In genomic region chr3:186824430-186825139, GRCh38 we compare ENCODE assay signal across 9 cellular contexts.
DNase-seq lines count a peak whose midpoint lies in the region; ATAC-seq and TF ChIP-seq lines count a peak whose summit lies in the region.
"Had no signal": no experiment of that assay in that cellular context is flagged by ENCODE, and none has a peak within 500 bp of the region (broad histone marks: within the 10 kb centered on the region; RNA-seq: fewer than 3 reads in every experiment).

No MANE protein-coding gene starts in this region.

- H3K4me3 ChIP-seq in MM.1S (ENCODE audit: low read length) (no peak overlapping the region), adipocyte (ENCODE audit: low read length) (peak overlapping the region; percentile 85)

- H3K4me1 Mint-ChIP-seq in nephron = peaks cover 10% of the 10 kb centered on the region

- H3K27me3 ChIP-seq in MM.1S (replicated peaks; ENCODE audit: insufficient read depth, low read length) (peaks cover 23% of the 10 kb centered on the region), adipocyte (replicated peaks; ENCODE audit: control insufficient read depth, insufficient read depth, low read length) (peaks cover 13% of the 10 kb centered on the region)

- H3K36me3 Mint-ChIP-seq in nephron (ENCODE audit: low read depth) = no peaks in the 10 kb centered on the region
- H3K36me3 Mint-ChIP-seq: IgD-negative memory B cell had no signal

- DNase-seq in DMS79 treated with DMSO at 0.1 percent for 48 hours (lab: John Stamatoyannopoulos, UW) = peak; percentile 22
- no peak for DNase-seq in MM.1S
- DNase-seq in adipocyte (ENCODE audit: low read depth) = no peak
- DNase-seq in activated CD4-positive, CD25-positive, alpha-beta regulatory T cell (lab: John Stamatoyannopoulos, UW) = no peak
- DNase-seq in MV-4-11 (lab: John Stamatoyannopoulos, UW) = no peak

- ATAC-seq in HG02870 (IDR thresholded peaks at IDR 0.05; ENCODE audit: unreplicated experiment) = no peak
- no peak for ATAC-seq in HG03439 (IDR thresholded peaks at IDR 0.05; ENCODE audit: unreplicated experiment)

- no peaks in the 10 kb centered on the region for H3K4me1 ChIP-seq in MM.1S (ENCODE audit: low read length)
- H3K4me1 ChIP-seq in adipocyte (ENCODE audit: control insufficient read depth, insufficient read depth, low read length) = peaks cover 35% of the 10 kb centered on the region

- TF ChIP-seq CTCF in MM.1S (IDR thresholded peaks at IDR 0.05; ENCODE audit: low read length) = no peak
- TF ChIP-seq CTCF in nephron (IDR thresholded peaks at IDR 0.05; ENCODE audit: unreplicated experiment in 3 of 3) = no peak

- no peaks in the 10 kb centered on the region for H3K9me3 ChIP-seq in MM.1S (replicated peaks; ENCODE audit: insufficient read depth, low read length)
- no peaks in the 10 kb centered on the region for H3K9me3 ChIP-seq in adipocyte (ENCODE audit: control insufficient read depth, low read length)

- H3K9ac ChIP-seq in MM.1S (ENCODE audit: low read length) = no peak overlapping the region
- peak overlapping the region; percentile 90 for H3K9ac ChIP-seq in adipocyte (ENCODE audit: low read length)

- H3K79me2 ChIP-seq in MM.1S (ENCODE audit: low read length) = no peaks in the 10 kb centered on the region

- H3K9me3 Mint-ChIP-seq in nephron = peaks cover under 1% of the 10 kb centered on the region

- no peak overlapping the region for H3K27ac ChIP-seq in MM.1S (ENCODE audit: low read length)

- H3K9me2 ChIP-seq in MM.1S (replicated peaks; ENCODE audit: insufficient read depth, low read length) = no peaks in the 10 kb centered on the region

- peak overlapping the region; percentile 4; the same call in 1 of the 2 replicates for H3K4me2 ChIP-seq in MM.1S (ENCODE audit: low read depth, low read length)

- H3K27ac Mint-ChIP-seq in nephron = no peak overlapping the region
- H3K27ac Mint-ChIP-seq: IgD-negative memory B cell had no signal

- no peak overlapping the region for H2AFZ ChIP-seq in MM.1S (ENCODE audit: low read length)

- H3F3A ChIP-seq in MM.1S (ENCODE audit: insufficient read depth, low read length) = no peaks in the 10 kb centered on the region

- peak overlapping the region; percentile 57 to 75 (median 64) for H3K4me3 Mint-ChIP-seq in nephron

- no peaks in the 10 kb centered on the region for H3K36me3 ChIP-seq in MM.1S (replicated peaks; ENCODE audit: insufficient read depth, low read length)
- no peaks in the 10 kb centered on the region for H3K36me3 ChIP-seq in adipocyte (ENCODE audit: control insufficient read depth, insufficient read depth, low read length, severe bottlenecking)

- peaks cover 73% of the 10 kb centered on the region for H3K27me3 Mint-ChIP-seq in nephron (ENCODE audit: low read depth)

- no peaks in the 10 kb centered on the region for H4K20me1 ChIP-seq in MM.1S (ENCODE audit: insufficient read depth, low read length)
